28 cellular contexts compared by ENCODE assay signal in genomic region chr1:73587080-73587479, GRCh38.
"Had no signal": no experiment of that assay in that cellular context is flagged by ENCODE, and none has a peak within 500 bp of the region (broad histone marks: within the 10 kb centered on the region; RNA-seq: fewer than 3 reads in every experiment).

No MANE protein-coding gene starts in this region.

- H3K36me3 ChIP-seq: colonic mucosa, esophagus muscularis mucosa, esophagus squamous epithelium, gastrocnemius medialis, gastroesophageal sphincter, heart left ventricle, heart right ventricle had no signal

- ATAC-seq: effector memory CD8-positive, alpha-beta T cell; esophagus mucosa; foreskin keratinocyte; gastrocnemius medialis; gastroesophageal sphincter; heart left ventricle; heart right ventricle had no signal

- H3K4me3 ChIP-seq: colonic mucosa, coronary artery, dorsolateral prefrontal cortex, esophagus muscularis mucosa, esophagus squamous epithelium, gastrocnemius medialis, gastroesophageal sphincter, heart left ventricle, heart right ventricle had no signal

- DNase-seq: colonic mucosa; cortex of kidney; dermis blood vessel endothelial cell; dorsolateral prefrontal cortex; effector CD4-positive, alpha-beta T cell; effector CD8-positive, alpha-beta T cell; effector memory CD4-positive, alpha-beta T cell; effector memory CD8-positive, alpha-beta T cell; endodermal cell; erythroblast; esophagus squamous epithelium; foreskin fibroblast; foreskin keratinocyte; foreskin melanocyte; gastrocnemius medialis; glutamatergic neuron; head of caudate nucleus; heart left ventricle; heart right ventricle had no signal

- H3K27ac ChIP-seq: colonic mucosa, coronary artery, dorsolateral prefrontal cortex, epithelial cell of prostate, esophagus muscularis mucosa, esophagus squamous epithelium, foreskin keratinocyte, gastrocnemius medialis, gastroesophageal sphincter, heart left ventricle, heart right ventricle had no signal

- FAIRE-seq: colon, endometrium, endothelial cell of umbilical vein, frontal cortex had no signal

- H3K4me1 ChIP-seq: colonic mucosa, esophagus muscularis mucosa, esophagus squamous epithelium, foreskin keratinocyte, gastrocnemius medialis, gastroesophageal sphincter, heart left ventricle, heart right ventricle had no signal

- H3K9me3 ChIP-seq: colonic mucosa, esophagus muscularis mucosa, esophagus squamous epithelium, gastrocnemius medialis, gastroesophageal sphincter, heart left ventricle had no signal

- H3K27me3 ChIP-seq: colonic mucosa, dorsolateral prefrontal cortex, esophagus muscularis mucosa, esophagus squamous epithelium, foreskin keratinocyte, gastrocnemius medialis, gastroesophageal sphincter, heart left ventricle, heart right ventricle had no signal
